In the genomic region with DNA sequence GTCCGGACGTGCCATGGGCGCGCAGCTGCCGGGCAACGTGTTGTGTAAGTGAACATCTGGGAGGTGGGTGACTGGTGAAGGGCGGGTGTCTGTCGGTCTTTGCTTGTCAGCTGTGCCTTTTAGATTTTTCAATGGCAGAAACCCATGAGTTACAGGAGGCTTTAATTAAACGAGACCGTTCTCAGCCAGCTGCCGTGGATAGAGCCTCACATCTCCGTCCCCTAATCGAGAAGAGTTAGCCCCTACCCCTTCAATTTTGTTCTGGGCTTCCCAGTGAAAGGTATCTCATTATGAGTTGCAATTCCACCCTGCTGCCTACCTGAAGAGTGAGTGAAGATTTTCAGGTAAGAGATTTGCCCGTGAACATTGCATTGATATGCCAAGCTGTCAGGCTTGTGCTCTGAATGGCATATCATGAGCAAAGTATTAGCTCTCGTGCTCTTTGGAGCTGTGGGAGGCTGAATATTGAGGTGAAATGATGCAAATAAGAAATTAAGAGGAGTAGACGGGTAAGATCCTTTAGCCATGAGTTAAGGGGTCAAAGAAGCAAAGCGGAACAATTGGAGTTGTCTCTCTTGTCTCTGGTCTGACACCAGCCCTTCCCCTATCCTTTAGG, we compare ENCODE assay signal across 9 cellular contexts.
A peak's percentile ranks its signal among the peaks of the same experiment; 100 is the strongest.
DNase-seq lines count a peak whose midpoint lies in the region; ATAC-seq and TF ChIP-seq lines count a peak whose summit lies in the region.
"Had no signal": no experiment of that assay in that cellular context is flagged by ENCODE, and none has a peak within 500 bp of the region (broad histone marks: within the 10 kb centered on the region; RNA-seq: fewer than 3 reads in every experiment).

No MANE protein-coding gene starts in this region.

- no peak for TF ChIP-seq CTCF in upper lobe of right lung (IDR thresholded peaks at IDR 0.05)

- H3K27ac ChIP-seq in Karpas-422 (ENCODE audit: low read length) (peak overlapping the region; percentile 63), caudate nucleus (ENCODE audit: low read depth, low read length) (peak overlapping the region; percentile 96), upper lobe of right lung (peak overlapping the region; percentile 61)
- H3K27ac ChIP-seq: SK-N-MC had no signal

- peak overlapping the region; percentile 86; the same call in 1 of the 2 replicates for H2AFZ ChIP-seq in Karpas-422 (ENCODE audit: low read length)

- H4K20me1 ChIP-seq in Karpas-422 (ENCODE audit: insufficient read depth, low read depth, low read length), result no peaks in the 10 kb centered on the region

- H3K9me2 ChIP-seq in Karpas-422 (replicated peaks; ENCODE audit: insufficient read depth, low read length), result no peaks in the 10 kb centered on the region

- peak; percentile 44 for ATAC-seq in GM19438 (IDR thresholded peaks at IDR 0.05; ENCODE audit: low read depth, unreplicated experiment)
- ATAC-seq in upper lobe of right lung, result no peak
- no peak for ATAC-seq in GM21390 (IDR thresholded peaks at IDR 0.05; ENCODE audit: unreplicated experiment)

- H3K4me1 ChIP-seq in Karpas-422 (ENCODE audit: low read length) (peaks cover 56% of the 10 kb centered on the region), upper lobe of right lung (peaks cover 10% of the 10 kb centered on the region)

- H3K9ac ChIP-seq in Karpas-422 (ENCODE audit: low read length), result peak overlapping the region; percentile 76

- H3K79me2 ChIP-seq in Karpas-422 (ENCODE audit: low read length), result peaks cover 38% of the 10 kb centered on the region

- H3K4me3 ChIP-seq in Karpas-422 (ENCODE audit: low read length) (peak overlapping the region; percentile 69), upper lobe of right lung (peak overlapping the region; percentile 69)
- H3K4me3 ChIP-seq: SK-N-MC had no signal

- DNase-seq in DMS 273 (lab: John Stamatoyannopoulos, UW; ENCODE audit: unreplicated experiment) (peak; percentile 88), Karpas-422 (peak; percentile 80), caudate nucleus (lab: John Stamatoyannopoulos, UW) (peak in 9 of 61 donors; percentile 19 to 62 (median 41)), midbrain (lab: John Stamatoyannopoulos, UW) (peak; percentile 63), upper lobe of right lung (no peak), ecto neural progenitor cell (ENCODE audit: low spot score) (no peak)

- H3K9me3 ChIP-seq in Karpas-422 (ENCODE audit: low read length) (no peaks in the 10 kb centered on the region), upper lobe of right lung (no peaks in the 10 kb centered on the region)

- peak overlapping the region; percentile 77 for H3K4me2 ChIP-seq in Karpas-422 (ENCODE audit: low read depth, low read length, poor library complexity, severe bottlenecking)

- H3K36me3 ChIP-seq in Karpas-422 (ENCODE audit: insufficient read depth, low read length), result peaks cover 4% of the 10 kb centered on the region; the same call in 1 of the 2 replicates
- H3K36me3 ChIP-seq in upper lobe of right lung, result no peaks in the 10 kb centered on the region

- H3K27me3 ChIP-seq in Karpas-422 (ENCODE audit: low read length) (no peaks in the 10 kb centered on the region), upper lobe of right lung (no peaks in the 10 kb centered on the region)

- intact Hi-C loops in upper lobe of right lung (cut with DNase I), result no loop called here

Comparison
In these comparisons a context has a peak if more than half of its experiments do, and no peak if none do; other contexts are left out.
1. DNase-seq: peak in DMS 273 (single experiment), Karpas-422 (single experiment) and midbrain (single experiment); none in upper lobe of right lung (single experiment) and ecto neural progenitor cell (single experiment).
2. Peak in every context shown above with its lines, with median percentiles within 50 percentile points of each other: H3K27ac ChIP-seq.